Comparison of ENCODE assay signal across 2 cellular contexts in the genomic region with DNA sequence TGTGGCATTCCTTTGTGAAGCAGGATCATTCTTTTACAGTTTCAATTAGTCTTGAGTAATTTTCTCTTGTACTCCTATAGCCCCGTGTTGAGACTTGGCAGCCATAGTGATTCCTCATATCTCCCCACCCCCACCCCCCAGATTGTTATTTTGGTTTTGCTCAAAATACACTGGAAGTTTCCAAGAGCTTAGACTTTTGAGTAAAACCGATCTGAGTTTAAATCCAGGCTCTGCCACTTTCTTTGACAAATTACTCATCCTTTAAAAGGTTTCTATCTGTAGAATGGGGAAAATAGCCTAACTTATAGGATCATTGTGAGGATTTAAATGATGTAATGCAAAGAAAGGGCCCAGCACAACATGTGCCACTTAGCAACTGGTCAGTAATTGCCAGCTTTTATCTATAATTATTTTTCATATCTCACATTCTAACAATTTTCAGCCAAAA.
TF ChIP-seq lines count a peak whose summit lies in the region.

No MANE protein-coding gene starts in this region.

TF ChIP-seq in A549, 52 proteins besides CTCF, POLR2A, EP300 and RAD21 (continued from another document):
- TF ChIP-seq, protein P1, sequence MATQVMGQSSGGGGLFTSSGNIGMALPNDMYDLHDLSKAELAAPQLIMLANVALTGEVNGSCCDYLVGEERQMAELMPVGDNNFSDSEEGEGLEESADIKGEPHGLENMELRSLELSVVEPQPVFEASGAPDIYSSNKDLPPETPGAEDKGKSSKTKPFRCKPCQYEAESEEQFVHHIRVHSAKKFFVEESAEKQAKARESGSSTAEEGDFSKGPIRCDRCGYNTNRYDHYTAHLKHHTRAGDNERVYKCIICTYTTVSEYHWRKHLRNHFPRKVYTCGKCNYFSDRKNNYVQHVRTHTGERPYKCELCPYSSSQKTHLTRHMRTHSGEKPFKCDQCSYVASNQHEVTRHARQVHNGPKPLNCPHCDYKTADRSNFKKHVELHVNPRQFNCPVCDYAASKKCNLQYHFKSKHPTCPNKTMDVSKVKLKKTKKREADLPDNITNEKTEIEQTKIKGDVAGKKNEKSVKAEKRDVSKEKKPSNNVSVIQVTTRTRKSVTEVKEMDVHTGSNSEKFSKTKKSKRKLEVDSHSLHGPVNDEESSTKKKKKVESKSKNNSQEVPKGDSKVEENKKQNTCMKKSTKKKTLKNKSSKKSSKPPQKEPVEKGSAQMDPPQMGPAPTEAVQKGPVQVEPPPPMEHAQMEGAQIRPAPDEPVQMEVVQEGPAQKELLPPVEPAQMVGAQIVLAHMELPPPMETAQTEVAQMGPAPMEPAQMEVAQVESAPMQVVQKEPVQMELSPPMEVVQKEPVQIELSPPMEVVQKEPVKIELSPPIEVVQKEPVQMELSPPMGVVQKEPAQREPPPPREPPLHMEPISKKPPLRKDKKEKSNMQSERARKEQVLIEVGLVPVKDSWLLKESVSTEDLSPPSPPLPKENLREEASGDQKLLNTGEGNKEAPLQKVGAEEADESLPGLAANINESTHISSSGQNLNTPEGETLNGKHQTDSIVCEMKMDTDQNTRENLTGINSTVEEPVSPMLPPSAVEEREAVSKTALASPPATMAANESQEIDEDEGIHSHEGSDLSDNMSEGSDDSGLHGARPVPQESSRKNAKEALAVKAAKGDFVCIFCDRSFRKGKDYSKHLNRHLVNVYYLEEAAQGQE (IDR thresholded peaks at IDR 0.05), result no peak
- TF ChIP-seq JUNB (IDR thresholded peaks at IDR 0.05) (no peak), NR3C1 (IDR thresholded peaks at IDR 0.05) (no peak), NPAS2 (CRISPR knock-in tag; IDR thresholded peaks at IDR 0.05; ENCODE audit: borderline replicate concordance) (no peak), HDAC2 (IDR thresholded peaks at IDR 0.05) (no peak), CEBPB (IDR thresholded peaks at IDR 0.05) (no peak), MAFK (IDR thresholded peaks at IDR 0.05; ENCODE audit: partially characterized antibody) (no peak), JUN (IDR thresholded peaks at IDR 0.05) (no peak), BHLHE40 (IDR thresholded peaks at IDR 0.05; ENCODE audit: low read depth, low read length) (no peak), CBX2 (IDR thresholded peaks at IDR 0.05; ENCODE audit: borderline replicate concordance, low read depth) (no peak)
- TF ChIP-seq, protein P2, sequence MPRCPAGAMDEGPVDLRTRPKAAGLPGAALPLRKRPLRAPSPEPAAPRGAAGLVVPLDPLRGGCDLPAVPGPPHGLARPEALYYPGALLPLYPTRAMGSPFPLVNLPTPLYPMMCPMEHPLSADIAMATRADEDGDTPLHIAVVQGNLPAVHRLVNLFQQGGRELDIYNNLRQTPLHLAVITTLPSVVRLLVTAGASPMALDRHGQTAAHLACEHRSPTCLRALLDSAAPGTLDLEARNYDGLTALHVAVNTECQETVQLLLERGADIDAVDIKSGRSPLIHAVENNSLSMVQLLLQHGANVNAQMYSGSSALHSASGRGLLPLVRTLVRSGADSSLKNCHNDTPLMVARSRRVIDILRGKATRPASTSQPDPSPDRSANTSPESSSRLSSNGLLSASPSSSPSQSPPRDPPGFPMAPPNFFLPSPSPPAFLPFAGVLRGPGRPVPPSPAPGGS (IDR thresholded peaks at IDR 0.05), result no peak
TF ChIP-seq in A549: peak in this region for 0.

TF ChIP-seq in HEK293, 187 proteins besides CTCF, POLR2A, EP300 and RAD21 (continued from another document):
- TF ChIP-seq, protein P3, sequence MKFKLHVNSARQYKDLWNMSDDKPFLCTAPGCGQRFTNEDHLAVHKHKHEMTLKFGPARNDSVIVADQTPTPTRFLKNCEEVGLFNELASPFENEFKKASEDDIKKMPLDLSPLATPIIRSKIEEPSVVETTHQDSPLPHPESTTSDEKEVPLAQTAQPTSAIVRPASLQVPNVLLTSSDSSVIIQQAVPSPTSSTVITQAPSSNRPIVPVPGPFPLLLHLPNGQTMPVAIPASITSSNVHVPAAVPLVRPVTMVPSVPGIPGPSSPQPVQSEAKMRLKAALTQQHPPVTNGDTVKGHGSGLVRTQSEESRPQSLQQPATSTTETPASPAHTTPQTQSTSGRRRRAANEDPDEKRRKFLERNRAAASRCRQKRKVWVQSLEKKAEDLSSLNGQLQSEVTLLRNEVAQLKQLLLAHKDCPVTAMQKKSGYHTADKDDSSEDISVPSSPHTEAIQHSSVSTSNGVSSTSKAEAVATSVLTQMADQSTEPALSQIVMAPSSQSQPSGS (tag by site-specific recombination; IDR thresholded peaks at IDR 0.05; ENCODE audit: low read depth), result peak; percentile 60
- no peak for TF ChIP-seq ZNF175 (tag by site-specific recombination; IDR thresholded peaks at IDR 0.05)
- TF ChIP-seq, protein P4, sequence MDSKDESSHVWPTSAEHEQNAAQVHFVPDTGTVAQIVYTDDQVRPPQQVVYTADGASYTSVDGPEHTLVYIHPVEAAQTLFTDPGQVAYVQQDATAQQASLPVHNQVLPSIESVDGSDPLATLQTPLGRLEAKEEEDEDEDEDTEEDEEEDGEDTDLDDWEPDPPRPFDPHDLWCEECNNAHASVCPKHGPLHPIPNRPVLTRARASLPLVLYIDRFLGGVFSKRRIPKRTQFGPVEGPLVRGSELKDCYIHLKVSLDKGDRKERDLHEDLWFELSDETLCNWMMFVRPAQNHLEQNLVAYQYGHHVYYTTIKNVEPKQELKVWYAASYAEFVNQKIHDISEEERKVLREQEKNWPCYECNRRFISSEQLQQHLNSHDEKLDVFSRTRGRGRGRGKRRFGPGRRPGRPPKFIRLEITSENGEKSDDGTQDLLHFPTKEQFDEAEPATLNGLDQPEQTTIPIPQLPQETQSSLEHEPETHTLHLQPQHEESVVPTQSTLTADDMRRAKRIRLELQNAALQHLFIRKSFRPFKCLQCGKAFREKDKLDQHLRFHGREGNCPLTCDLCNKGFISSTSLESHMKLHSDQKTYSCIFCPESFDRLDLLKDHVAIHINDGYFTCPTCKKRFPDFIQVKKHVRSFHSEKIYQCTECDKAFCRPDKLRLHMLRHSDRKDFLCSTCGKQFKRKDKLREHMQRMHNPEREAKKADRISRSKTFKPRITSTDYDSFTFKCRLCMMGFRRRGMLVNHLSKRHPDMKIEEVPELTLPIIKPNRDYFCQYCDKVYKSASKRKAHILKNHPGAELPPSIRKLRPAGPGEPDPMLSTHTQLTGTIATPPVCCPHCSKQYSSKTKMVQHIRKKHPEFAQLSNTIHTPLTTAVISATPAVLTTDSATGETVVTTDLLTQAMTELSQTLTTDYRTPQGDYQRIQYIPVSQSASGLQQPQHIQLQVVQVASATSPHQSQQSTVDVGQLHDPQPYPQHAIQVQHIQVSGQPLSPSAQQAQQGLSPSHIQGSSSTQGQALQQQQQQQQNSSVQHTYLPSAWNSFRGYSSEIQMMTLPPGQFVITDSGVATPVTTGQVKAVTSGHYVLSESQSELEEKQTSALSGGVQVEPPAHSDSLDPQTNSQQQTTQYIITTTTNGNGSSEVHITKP (tag by site-specific recombination; IDR thresholded peaks at IDR 0.05), result peak; percentile 70
